ENCODE assay signal across 9 cellular contexts in genomic region chr11:1153951-1154487, GRCh38. TPM values are rescaled to one million over a fixed set of nuclear protein-coding genes. Genes with fewer than 3 reads are reported as not detected.
A peak's percentile ranks its signal among the peaks of the same experiment; 100 is the strongest.
DNase-seq lines count a peak whose midpoint lies in the region; ATAC-seq and TF ChIP-seq lines count a peak whose summit lies in the region.
"Had no signal": no experiment of that assay in that cellular context is flagged by ENCODE, and none has a peak within 500 bp of the region (broad histone marks: within the 10 kb centered on the region; RNA-seq: fewer than 3 reads in every experiment).

No MANE protein-coding gene starts in this region.

- no peak overlapping the region for H3K4me3 ChIP-seq in epithelial cell of proximal tubule (ENCODE audit: low read depth, low read length)

- in situ Hi-C loops in Caki2 (cut with HindIII; ENCODE audit: low pct_unique_long_range_greater_than_20kb, low sequenced_read_pairs) = no loop called here

- TF ChIP-seq CTCF in epithelial cell of proximal tubule (conservative IDR thresholded peaks at IDR 0.05; ENCODE audit: low read depth, low read length) (no peak), omental fat pad (IDR thresholded peaks at IDR 0.05) (no peak)

- peak; percentile 91 for ATAC-seq in omental fat pad (ENCODE audit: low FRiP score)
- no peak for ATAC-seq in HG02571 (IDR thresholded peaks at IDR 0.05; ENCODE audit: unreplicated experiment)

- DNase-seq in Caki2 (ENCODE audit: low read depth) (peak; percentile 95), NCI-H226 (peak; percentile 98), epithelial cell of proximal tubule (ENCODE audit: low read depth) (peak; percentile 66), omental fat pad (ENCODE audit: low spot score) (peak; percentile 36), NCI-H128 (lab: John Stamatoyannopoulos, UW; ENCODE audit: unreplicated experiment) (no peak), inferior parietal cortex (ENCODE audit: extremely low spot score) (no peak)
- no peak for DNase-seq in NK-92 treated with Interleukin-12 subunit alpha and Interleukin-12 subunit beta, amount 100 ng/mL, for 24 hours (lab: John Stamatoyannopoulos, UW)
- DNase-seq: NCI-H748 treated with DMSO at 0.1 percent for 48 hours had no signal

RNA-seq across cellular contexts. Expression of gene MUC5AC, which starts 3.7 kb away (rescaled TPM):
- not detected in 2 replicates for total RNA-seq in Caki2 (2014; rRNA removed; shearing (Covaris generic); ENCODE audit: low replicate concordance)
- total RNA-seq in epithelial cell of proximal tubule = not detected in 2 replicates
- not detected for total RNA-seq in omental fat pad

Comparison
In these comparisons a context has a peak if more than half of its experiments do, and no peak if none do; other contexts are left out.
1. DNase-seq: peak in Caki2 (single experiment), NCI-H226 (single experiment), epithelial cell of proximal tubule (single experiment) and omental fat pad (single experiment); none in NCI-H128 (single experiment), NK-92 treated with Interleukin-12 subunit alpha and Interleukin-12 subunit beta, amount 100 ng/mL, for 24 hours (single experiment) and inferior parietal cortex (single experiment).